In genomic region chr5:148829734-148830133, GRCh38 we compare ENCODE assay signal across 12 cellular contexts. TPM values are rescaled to one million over a fixed set of nuclear protein-coding genes. Genes with fewer than 3 reads are reported as not detected.
DNase-seq lines count a peak whose midpoint lies in the region; ATAC-seq and TF ChIP-seq lines count a peak whose summit lies in the region.
"Had no signal": no experiment of that assay in that cellular context is flagged by ENCODE, and none has a peak within 500 bp of the region (broad histone marks: within the 10 kb centered on the region; RNA-seq: fewer than 3 reads in every experiment).

No MANE protein-coding gene starts in this region.

- H3K4me1 Mint-ChIP-seq in activated CD8-positive, alpha-beta T cell treated with anti-CD3 and anti-CD28 coated beads, Interleukin-2, amount 10 ng/mL, durations not matched to agents 7 days and 5 days (ENCODE audit: low read depth), result peaks cover 72% of the 10 kb centered on the region
- H3K4me1 Mint-ChIP-seq in activated T-helper 1 cell treated with anti-CD3 and anti-CD28 coated beads, Interleukin-12 subunit alpha, Interleukin-12 subunit beta, Interleukin-2, Interleukin-4 antibody, amounts not matched to agents 30 ng/mL and 10 ng/mL and 1 ng/mL, durations not matched to agents 14 hours and 24 hours and 36 hours (ENCODE audit: low read depth), result peaks cover 39% of the 10 kb centered on the region

- H4K20me1 ChIP-seq in KMS-11 (ENCODE audit: insufficient read depth), result peaks cover 3% of the 10 kb centered on the region; the same call in 1 of the 2 replicates

- CTCF ChIA-PET in activated CD8-positive, alpha-beta T cell treated with anti-CD3 and anti-CD28 coated beads, Interleukin-2, amount 10 ng/mL, durations not matched to agents 7 days and 5 days (lab: Charles Lee), result interaction anchor here (1.7 to 3.9 kb wide), 3 partner anchors 9 to 128 kb away, joined by 3 to 21 read pairs (median 10); no protein-coding TSS in a partner anchor

- in situ Hi-C loops in GM13977 (cut with MboI; ENCODE audit: low pct_unique_long_range_greater_than_20kb, low sequenced_read_pairs, unreplicated experiment), result no loop called here

- no peaks in the 10 kb centered on the region for H3K9me3 ChIP-seq in left ventricle myocardium inferior (replicated peaks)
- H3K9me3 ChIP-seq in skeletal muscle tissue (ENCODE audit: control insufficient read depth in 3 of 3, low read length in 3 of 3), result no peaks in the 10 kb centered on the region

- no peaks in the 10 kb centered on the region for H3K36me3 Mint-ChIP-seq in activated CD8-positive, alpha-beta T cell treated with anti-CD3 and anti-CD28 coated beads, Interleukin-2, amount 10 ng/mL, durations not matched to agents 7 days and 5 days (ENCODE audit: low read depth)
- no peaks in the 10 kb centered on the region for H3K36me3 Mint-ChIP-seq in activated T-helper 1 cell treated with anti-CD3 and anti-CD28 coated beads, Interleukin-12 subunit alpha, Interleukin-12 subunit beta, Interleukin-2, Interleukin-4 antibody, amounts not matched to agents 30 ng/mL and 10 ng/mL and 1 ng/mL, durations not matched to agents 14 hours and 24 hours and 36 hours (ENCODE audit: low read depth)

- peak overlapping the region; percentile 99 for H3K4me2 ChIP-seq in KMS-11

- H3K27ac ChIP-seq in KMS-11 (peak overlapping the region; percentile 99), left ventricle myocardium inferior (replicated peaks) (peak overlapping the region; percentile 96), skeletal muscle tissue (ENCODE audit: low read depth, low read length) (peak overlapping the region; percentile 97)

- H3K4me3 Mint-ChIP-seq in activated CD8-positive, alpha-beta T cell treated with anti-CD3 and anti-CD28 coated beads, Interleukin-2, amount 10 ng/mL, durations not matched to agents 7 days and 5 days, result peak overlapping the region; percentile 78
- no peak overlapping the region for H3K4me3 Mint-ChIP-seq in activated T-helper 1 cell treated with anti-CD3 and anti-CD28 coated beads, Interleukin-12 subunit alpha, Interleukin-12 subunit beta, Interleukin-2, Interleukin-4 antibody, amounts not matched to agents 30 ng/mL and 10 ng/mL and 1 ng/mL, durations not matched to agents 14 hours and 24 hours and 36 hours

- peaks cover 52% of the 10 kb centered on the region for H3K27me3 Mint-ChIP-seq in activated CD8-positive, alpha-beta T cell treated with anti-CD3 and anti-CD28 coated beads, Interleukin-2, amount 10 ng/mL, durations not matched to agents 7 days and 5 days (ENCODE audit: low read depth)
- H3K27me3 Mint-ChIP-seq in activated T-helper 1 cell treated with anti-CD3 and anti-CD28 coated beads, Interleukin-12 subunit alpha, Interleukin-12 subunit beta, Interleukin-2, Interleukin-4 antibody, amounts not matched to agents 30 ng/mL and 10 ng/mL and 1 ng/mL, durations not matched to agents 14 hours and 24 hours and 36 hours (ENCODE audit: insufficient read depth), result peaks cover 52% of the 10 kb centered on the region

- H3K36me3 ChIP-seq in KMS-11 (ENCODE audit: insufficient read depth), result no peaks in the 10 kb centered on the region
- H3K36me3 ChIP-seq in left ventricle myocardium inferior, result no peaks in the 10 kb centered on the region
- peaks cover 0 to 3% (median 0%) of the 10 kb centered on the region in 3 donors for H3K36me3 ChIP-seq in skeletal muscle tissue (ENCODE audit: control insufficient read depth in 3 of 3, insufficient read depth in 3 of 3, low read length in 3 of 3)

- H3K9ac ChIP-seq in KMS-11 (peak overlapping the region; percentile 90), skeletal muscle tissue (ENCODE audit: low read depth in 1 of 3, low read length in 3 of 3) (peak overlapping the region; percentile 87 to 98 (median 93))

- no peak for ATAC-seq in activated CD8-positive, alpha-beta T cell treated with anti-CD3 and anti-CD28 coated beads, Interleukin-2, amount 10 ng/mL, durations not matched to agents 7 days and 5 days
- ATAC-seq in HG03095 (IDR thresholded peaks at IDR 0.05; ENCODE audit: unreplicated experiment), result no peak

- no peaks in the 10 kb centered on the region for H3K9me3 Mint-ChIP-seq in activated CD8-positive, alpha-beta T cell treated with anti-CD3 and anti-CD28 coated beads, Interleukin-2, amount 10 ng/mL, durations not matched to agents 7 days and 5 days (ENCODE audit: insufficient read depth)
- H3K9me3 Mint-ChIP-seq in activated T-helper 1 cell treated with anti-CD3 and anti-CD28 coated beads, Interleukin-12 subunit alpha, Interleukin-12 subunit beta, Interleukin-2, Interleukin-4 antibody, amounts not matched to agents 30 ng/mL and 10 ng/mL and 1 ng/mL, durations not matched to agents 14 hours and 24 hours and 36 hours, result no peaks in the 10 kb centered on the region

- TF ChIP-seq CTCF in KMS-11 (conservative IDR thresholded peaks at IDR 0.05; ENCODE audit: low read depth, low read length) (no peak), left ventricle myocardium inferior (IDR thresholded peaks at IDR 0.05; ENCODE audit: borderline replicate concordance) (no peak), GM13977 (IDR thresholded peaks at IDR 0.05; ENCODE audit: extremely low read depth, insufficient read depth, missing control alignments) (no peak)

- peaks cover 77% of the 10 kb centered on the region for H3K79me2 ChIP-seq in KMS-11 (ENCODE audit: insufficient read depth, low read depth)

- intact Hi-C loops in left ventricle myocardium inferior (cut with micrococcal nuclease), result loop anchor here (10.0 kb wide), 1 partner anchor 125 kb away; no protein-coding TSS in a partner anchor
- intact Hi-C loops in activated T-helper 1 cell treated with anti-CD3 and anti-CD28 coated beads, Interleukin-12 subunit alpha, Interleukin-12 subunit beta, Interleukin-2, Interleukin-4 antibody, amounts not matched to agents 30 ng/mL and 10 ng/mL and 1 ng/mL, durations not matched to agents 14 hours and 24 hours and 36 hours (cut with micrococcal nuclease), result loop anchor here (5.0 to 10.0 kb wide), 3 partner anchors 87 to 725 kb away; partner anchors contain the start of genes CSNK1A1 and GRPEL2

- H3K4me1 ChIP-seq in KMS-11 (ENCODE audit: low read depth, poor library complexity, severe bottlenecking) (peaks cover 18% of the 10 kb centered on the region), left ventricle myocardium inferior (peaks cover 89% of the 10 kb centered on the region), skeletal muscle tissue (ENCODE audit: control insufficient read depth in 3 of 3, insufficient read depth in 3 of 3, low read length in 3 of 3) (peaks cover 57 to 64% (median 59%) of the 10 kb centered on the region in 3 donors)

- DNase-seq in activated CD8-positive, alpha-beta T cell treated with anti-CD3 and anti-CD28 coated beads, Interleukin-2, amount 10 ng/mL, durations not matched to agents 7 days and 5 days, result no peak
- DNase-seq in left ventricle myocardium inferior (peak; percentile 28), GM13977 (ENCODE audit: low spot score) (no peak), HT-29 (ENCODE audit: low spot score) (no peak)
- no peak for DNase-seq in activated T-helper 1 cell treated with anti-CD3 and anti-CD28 coated beads, Interleukin-12 subunit alpha, Interleukin-12 subunit beta, Interleukin-2, Interleukin-4 antibody, amounts not matched to agents 30 ng/mL and 10 ng/mL and 1 ng/mL, durations not matched to agents 14 hours and 24 hours and 36 hours (ENCODE audit: low spot score)
- DNase-seq: amygdala, foreskin melanocyte, NCI-H1436, OCI-M1 had no signal

- H3K4me3 ChIP-seq in KMS-11 (IDR thresholded peaks at IDR 0.05; ENCODE audit: insufficient read depth, low read depth, low read length) (no peak overlapping the region), left ventricle myocardium inferior (peak overlapping the region; percentile 76), skeletal muscle tissue (ENCODE audit: low read length in 3 of 3) (peak overlapping the region; percentile 89 to 97 (median 96))

- H3K27ac Mint-ChIP-seq in activated CD8-positive, alpha-beta T cell treated with anti-CD3 and anti-CD28 coated beads, Interleukin-2, amount 10 ng/mL, durations not matched to agents 7 days and 5 days, result no peak overlapping the region
- no peak overlapping the region for H3K27ac Mint-ChIP-seq in activated T-helper 1 cell treated with anti-CD3 and anti-CD28 coated beads, Interleukin-12 subunit alpha, Interleukin-12 subunit beta, Interleukin-2, Interleukin-4 antibody, amounts not matched to agents 30 ng/mL and 10 ng/mL and 1 ng/mL, durations not matched to agents 14 hours and 24 hours and 36 hours

- POLR2A ChIA-PET in activated CD8-positive, alpha-beta T cell treated with anti-CD3 and anti-CD28 coated beads, Interleukin-2, amount 10 ng/mL, durations not matched to agents 7 days and 5 days (lab: Charles Lee), result no interaction called here

- H2AFZ ChIP-seq in KMS-11 (ENCODE audit: low read depth), result no peak overlapping the region

- H3K27me3 ChIP-seq in KMS-11 (ENCODE audit: insufficient read depth, low read depth) (no peaks in the 10 kb centered on the region), left ventricle myocardium inferior (ENCODE audit: low read depth) (no peaks in the 10 kb centered on the region), skeletal muscle tissue (ENCODE audit: control insufficient read depth in 3 of 3, insufficient read depth in 3 of 3, low read length in 3 of 3) (no peaks in the 10 kb centered on the region)

RNA-seq across cellular contexts. Expression of gene ADRB2, which starts 3.3 kb away (rescaled TPM):
- 1 to 10 TPM; 2.2 to 2.3 TPM for total RNA-seq in activated CD8-positive, alpha-beta T cell treated with anti-CD3 and anti-CD28 coated beads, Interleukin-2, amount 10 ng/mL, durations not matched to agents 7 days and 5 days
- total RNA-seq in left ventricle myocardium inferior, result 5.1 TPM
- total RNA-seq in skeletal muscle tissue, result 3.1 TPM
- total RNA-seq in HT-29 (2014; rRNA removed; shearing (Covaris generic)), result 0.60 and 0.64 TPM in 2 replicates
- 0.83 and 0.93 TPM in 2 replicates for total RNA-seq in activated T-helper 1 cell treated with anti-CD3 and anti-CD28 coated beads, Interleukin-12 subunit alpha, Interleukin-12 subunit beta, Interleukin-2, Interleukin-4 antibody, amounts not matched to agents 30 ng/mL and 10 ng/mL and 1 ng/mL, durations not matched to agents 14 hours and 24 hours and 36 hours
